Comparison of ENCODE assay signal across 17 cellular contexts in the genomic region with DNA sequence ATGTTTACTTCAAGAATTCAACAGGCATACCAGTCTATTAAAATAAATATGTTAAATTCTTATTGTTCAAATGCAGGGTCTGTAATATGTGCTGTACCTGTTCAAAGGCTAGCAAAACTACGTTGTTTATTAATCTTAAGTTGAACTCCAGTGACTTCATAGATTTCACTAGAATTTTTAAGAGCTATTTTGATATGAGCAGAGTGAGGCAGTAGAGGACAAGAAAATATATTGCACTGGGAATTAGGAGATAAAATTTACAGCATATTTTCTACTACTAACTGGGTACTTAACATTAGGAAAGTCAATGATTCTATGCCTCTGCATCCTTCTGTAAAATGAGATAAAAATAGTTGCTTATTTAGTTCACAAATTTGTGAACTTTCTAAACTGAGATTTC.
A peak's percentile ranks its signal among the peaks of the same experiment; 100 is the strongest.
DNase-seq lines count a peak whose midpoint lies in the region; ATAC-seq, FAIRE-seq and TF ChIP-seq lines count a peak whose summit lies in the region.
"Had no signal": no experiment of that assay in that cellular context is flagged by ENCODE, and none has a peak within 500 bp of the region (broad histone marks: within the 10 kb centered on the region; RNA-seq: fewer than 3 reads in every experiment).

No MANE protein-coding gene starts in this region.

- DNase-seq in SJCRH30 (peak in 1 of 2 experiments; percentile 34), choroid plexus epithelial cell (ENCODE audit: low read depth) (peak; percentile 51), foreskin keratinocyte (no peak), sciatic nerve (ENCODE audit: low spot score) (no peak), SK-N-DZ (ENCODE audit: low spot score) (no peak), G401 (ENCODE audit: low spot score) (no peak), RCC 7860 (ENCODE audit: low spot score) (no peak), NCI-H774 (lab: John Stamatoyannopoulos, UW) (no peak)
- DNase-seq: AML-193; Caco-2; CD8-positive, alpha-beta memory T cell had no signal

- H3K36me3 ChIP-seq in SJCRH30: no peaks in the 10 kb centered on the region
- H3K36me3 ChIP-seq: BLaER1, HAP-1 had no signal

- H3K4me1 ChIP-seq in SJCRH30 (peaks cover 42% of the 10 kb centered on the region), foreskin keratinocyte (no peaks in the 10 kb centered on the region)
- H3K4me1 ChIP-seq: A549, BLaER1, Caco-2, HAP-1 had no signal

- H3K9me3 ChIP-seq in SJCRH30 (replicated peaks): no peaks in the 10 kb centered on the region
- H3K9me3 ChIP-seq: A549, BLaER1, Caco-2, HAP-1 had no signal

- no peak for FAIRE-seq in RCC 7860 (lab: Jason Lieb, UNC)
- FAIRE-seq: A549, H1, HepG2, HTR-8/SVneo had no signal

- intact Hi-C loops in sciatic nerve (cut with DNase I): no loop called here

- in situ Hi-C loops in G401 (cut with HindIII; ENCODE audit: low sequenced_read_pairs): no loop called here

- TF ChIP-seq CTCF in choroid plexus epithelial cell (conservative IDR thresholded peaks at IDR 0.05; ENCODE audit: low read depth, low read length) (peak; percentile 28), foreskin keratinocyte (conservative IDR thresholded peaks at IDR 0.05) (peak; percentile 15)

- H3K4me3 ChIP-seq in SJCRH30 (no peak overlapping the region), choroid plexus epithelial cell (ENCODE audit: low read depth, low read length) (no peak overlapping the region)
- H3K4me3 ChIP-seq: A549, BLaER1, HAP-1 had no signal

- peak overlapping the region; percentile 83 for H3K27ac ChIP-seq in SJCRH30
- H3K27ac ChIP-seq in foreskin keratinocyte: no peak overlapping the region
- H3K27ac ChIP-seq: A549, BLaER1 had no signal

- ATAC-seq in foreskin keratinocyte (no peak), sciatic nerve (peak; percentile 39)
- ATAC-seq: A549, HepG2 had no signal

- no peaks in the 10 kb centered on the region for H3K27me3 ChIP-seq in SJCRH30
- H3K27me3 ChIP-seq in foreskin keratinocyte: no peaks in the 10 kb centered on the region
- H3K27me3 ChIP-seq: BLaER1 had no signal
